Comparison of ENCODE assay signal across 12 cellular contexts in genomic region chr2:96345403-96345802, GRCh38. TPM values are rescaled to one million over a fixed set of nuclear protein-coding genes. Genes with fewer than 3 reads are reported as not detected.
DNase-seq lines count a peak whose midpoint lies in the region; ATAC-seq and TF ChIP-seq lines count a peak whose summit lies in the region.
"Had no signal": no experiment of that assay in that cellular context is flagged by ENCODE, and none has a peak within 500 bp of the region (broad histone marks: within the 10 kb centered on the region; RNA-seq: fewer than 3 reads in every experiment).

No MANE protein-coding gene starts in this region.

- H3K9me3 ChIP-seq in OCI-LY1 (ENCODE audit: low read length) = no peaks in the 10 kb centered on the region
- no peaks in the 10 kb centered on the region for H3K9me3 ChIP-seq in neural progenitor cell (ENCODE audit: low read depth)

- H3K27ac ChIP-seq in OCI-LY1 (ENCODE audit: low read depth, low read length, poor library complexity, severe bottlenecking) (no peak overlapping the region), neural progenitor cell (no peak overlapping the region)
- H3K27ac ChIP-seq: 22Rv1 had no signal

- H3K36me3 ChIP-seq in OCI-LY1 (ENCODE audit: insufficient read depth, low read length) (peaks cover 93% of the 10 kb centered on the region), neural progenitor cell (peaks cover 9% of the 10 kb centered on the region)

- H3K4me1 ChIP-seq in OCI-LY1 (ENCODE audit: insufficient read depth, low read length, severe bottlenecking) (peaks cover 16% of the 10 kb centered on the region), neural progenitor cell (no peaks in the 10 kb centered on the region)

- H3K9me3 Mint-ChIP-seq in effector memory CD8-positive, alpha-beta T cell = no peaks in the 10 kb centered on the region
- no peaks in the 10 kb centered on the region for H3K9me3 Mint-ChIP-seq in neural progenitor cell

- H3K4me1 Mint-ChIP-seq in effector memory CD8-positive, alpha-beta T cell (ENCODE audit: low read depth in 2 of 2) = peaks cover 44 to 52% of the 10 kb centered on the region in 2 donors
- peaks cover 5% of the 10 kb centered on the region for H3K4me1 Mint-ChIP-seq in neural progenitor cell

- DNase-seq in DMS 273 (lab: John Stamatoyannopoulos, UW; ENCODE audit: unreplicated experiment) (peak; percentile 13), DMS 273 treated with DMSO at 0.1 percent for 48 hours (lab: John Stamatoyannopoulos, UW) (no peak), neural progenitor cell (ENCODE audit: low spot score) (no peak), SK-N-DZ (ENCODE audit: low spot score) (no peak)
- DNase-seq in effector memory CD8-positive, alpha-beta T cell = peak in 1 of 3 experiments; percentile 9
- DNase-seq: amygdala, NCI-H446, occipital lobe had no signal

- H3K4me3 ChIP-seq in OCI-LY1 (ENCODE audit: low read depth, low read length, poor library complexity, severe bottlenecking) = no peak overlapping the region
- H3K4me3 ChIP-seq in neural progenitor cell = no peak overlapping the region

- TF ChIP-seq CTCF in OCI-LY1 (IDR thresholded peaks at IDR 0.05; ENCODE audit: low read length) = peak; percentile 16; the same call in 1 of the 2 replicates
- TF ChIP-seq CTCF in neural progenitor cell (IDR thresholded peaks at IDR 0.05) = peak; percentile 26

- H3K9ac ChIP-seq in OCI-LY1 (ENCODE audit: low read length) = no peak overlapping the region
- no peak overlapping the region for H3K9ac ChIP-seq in neural progenitor cell

- H3K79me2 ChIP-seq in OCI-LY1 (ENCODE audit: insufficient read depth, low read length) (peaks cover 12% of the 10 kb centered on the region), neural progenitor cell (ENCODE audit: low read depth) (peaks cover 20% of the 10 kb centered on the region)

- peak overlapping the region; percentile 7 to 40 for H3K4me3 Mint-ChIP-seq in effector memory CD8-positive, alpha-beta T cell
- no peak overlapping the region for H3K4me3 Mint-ChIP-seq in neural progenitor cell

- peak overlapping the region; percentile 92 to 95 for H3K27ac Mint-ChIP-seq in effector memory CD8-positive, alpha-beta T cell
- H3K27ac Mint-ChIP-seq in neural progenitor cell = no peak overlapping the region

- no peaks in the 10 kb centered on the region for H3K27me3 Mint-ChIP-seq in effector memory CD8-positive, alpha-beta T cell
- no peaks in the 10 kb centered on the region for H3K27me3 Mint-ChIP-seq in neural progenitor cell (ENCODE audit: insufficient read depth, low read depth)

- H2AFZ ChIP-seq in OCI-LY1 (ENCODE audit: low read length) (no peak overlapping the region), neural progenitor cell (replicated peaks) (no peak overlapping the region)

- H3K9me2 ChIP-seq in OCI-LY1 (ENCODE audit: low read depth, low read length) = no peaks in the 10 kb centered on the region

- H3F3A ChIP-seq in OCI-LY1 (ENCODE audit: insufficient read depth, low read length) (no peaks in the 10 kb centered on the region), neural progenitor cell (ENCODE audit: low read depth) (no peaks in the 10 kb centered on the region)

- peaks cover 10% of the 10 kb centered on the region for H3K36me3 Mint-ChIP-seq in effector memory CD8-positive, alpha-beta T cell (ENCODE audit: insufficient read depth)
- peaks cover 49% of the 10 kb centered on the region for H3K36me3 Mint-ChIP-seq in neural progenitor cell

- peak; percentile 10 for ATAC-seq in effector memory CD8-positive, alpha-beta T cell (replicated peaks)
- ATAC-seq in HG03159 (IDR thresholded peaks at IDR 0.05; ENCODE audit: unreplicated experiment) (no peak), HG03442 (IDR thresholded peaks at IDR 0.05; ENCODE audit: unreplicated experiment) (no peak)

- no peaks in the 10 kb centered on the region for H4K20me1 ChIP-seq in OCI-LY1 (ENCODE audit: insufficient read depth, low read length)
- peaks cover 8% of the 10 kb centered on the region for H4K20me1 ChIP-seq in neural progenitor cell (ENCODE audit: low read depth)

- H3K27me3 ChIP-seq in OCI-LY1 (ENCODE audit: insufficient read depth, low read length) = no peaks in the 10 kb centered on the region
- H3K27me3 ChIP-seq in neural progenitor cell = no peaks in the 10 kb centered on the region

- H3K4me2 ChIP-seq in OCI-LY1 (ENCODE audit: low read length) (no peak overlapping the region), neural progenitor cell (no peak overlapping the region)

RNA-seq across cellular contexts. Expression of gene NCAPH, which starts 9.8 kb away (rescaled TPM):
- 61.9 and 71.2 TPM in 2 replicates for total RNA-seq in neural progenitor cell (ENCODE audit: low replicate concordance)
- 64.3 and 69.5 TPM in 2 replicates for polyA plus RNA-seq in SK-N-DZ (2014; cell fraction: cytosol; rRNA removed)
- 54.5 and 58.5 TPM in 2 replicates for polyA plus RNA-seq in SK-N-DZ (2014; cell fraction: nucleus; rRNA removed)

RNA-seq across cellular contexts. Expression of gene ITPRIPL1, which starts 20.3 kb away (rescaled TPM):
- 4.3 and 4.9 TPM in 2 replicates for total RNA-seq in neural progenitor cell (ENCODE audit: low replicate concordance)
- polyA plus RNA-seq in SK-N-DZ (2014; cell fraction: cytosol; rRNA removed) = 34.4 and 44.3 TPM in 2 replicates
- polyA plus RNA-seq in SK-N-DZ (2014; cell fraction: nucleus; rRNA removed) = 23.5 and 26.4 TPM in 2 replicates

RNA-seq across cellular contexts. Expression of gene SNRNP200, which starts 40.1 kb away (rescaled TPM):
- 94.3 and 128 TPM in 2 replicates for total RNA-seq in neural progenitor cell (ENCODE audit: low replicate concordance)
- 97.2 and 106 TPM in 2 replicates for polyA plus RNA-seq in SK-N-DZ (2014; cell fraction: cytosol; rRNA removed)
- polyA plus RNA-seq in SK-N-DZ (2014; cell fraction: nucleus; rRNA removed) = 172 and 277 TPM in 2 replicates
